In genomic region chr15:53197426-53197839, GRCh38 we compare ENCODE assay signal across 8 cellular contexts.
DNase-seq lines count a peak whose midpoint lies in the region; ATAC-seq and TF ChIP-seq lines count a peak whose summit lies in the region.

No MANE protein-coding gene starts in this region.

- no peaks in the 10 kb centered on the region for H3K9me2 ChIP-seq in hepatocyte (replicated peaks; ENCODE audit: insufficient read depth)

- H3K79me2 ChIP-seq in hepatocyte = no peaks in the 10 kb centered on the region
- H3K79me2 ChIP-seq in smooth muscle cell (ENCODE audit: low read depth) = no peaks in the 10 kb centered on the region

- TF ChIP-seq CTCF in adrenal gland (IDR thresholded peaks at IDR 0.05) = peak; percentile 63 to 82 (median 74)
- peak; percentile 85 for TF ChIP-seq CTCF in hepatocyte (IDR thresholded peaks at IDR 0.05; ENCODE audit: poor library complexity)
- peak; percentile 89 for TF ChIP-seq CTCF in smooth muscle cell (IDR thresholded peaks at IDR 0.05; ENCODE audit: borderline replicate concordance, insufficient read depth, poor library complexity, severe bottlenecking)

- ATAC-seq in GM19351 (IDR thresholded peaks at IDR 0.05; ENCODE audit: unreplicated experiment) = peak; percentile 93

- intact Hi-C loops in adrenal gland (cut with DNase I) = loop anchor here (5.0 to 10.0 kb wide), 2 partner anchors 413 to 415 kb away; no protein-coding TSS in a partner anchor

- H3K9me3 ChIP-seq in HUES6 (ENCODE audit: control insufficient read depth, insufficient read depth, low read depth, low read length) = no peaks in the 10 kb centered on the region
- H3K9me3 ChIP-seq in adrenal gland (replicated peaks in 1 of 3) = no peaks in the 10 kb centered on the region
- no peaks in the 10 kb centered on the region for H3K9me3 ChIP-seq in hepatocyte (ENCODE audit: low read depth)
- H3K9me3 ChIP-seq in smooth muscle cell (replicated peaks; ENCODE audit: low read depth) = no peaks in the 10 kb centered on the region

- H4K20me1 ChIP-seq in hepatocyte (ENCODE audit: insufficient read depth, poor library complexity, severe bottlenecking) (no peaks in the 10 kb centered on the region), smooth muscle cell (ENCODE audit: low read depth) (no peaks in the 10 kb centered on the region)

- H3K27me3 ChIP-seq in HUES6 (ENCODE audit: control insufficient read depth, insufficient read depth, low read length) (peaks cover 24% of the 10 kb centered on the region), adrenal gland (peaks cover 19% of the 10 kb centered on the region), hepatocyte (peaks cover 27% of the 10 kb centered on the region), smooth muscle cell (ENCODE audit: low read depth) (peaks cover 37% of the 10 kb centered on the region)

- H3K9ac ChIP-seq in HUES6 (ENCODE audit: low read length) = no peak overlapping the region
- H3K9ac ChIP-seq in smooth muscle cell (ENCODE audit: low read depth) = no peak overlapping the region

- WGBS in adrenal gland, 4 donors = 1 to 5% (median 5%) methylated on average over 12 to 23 of the region's 23 CpGs
- 7% methylated on average over 23 of the region's 23 CpGs for WGBS in hepatocyte (ENCODE audit: low lambda C conversion rate, missing lambda C conversion rate)
- WGBS in smooth muscle cell (ENCODE audit: low lambda C conversion rate) = 6% methylated on average over 23 of the region's 23 CpGs

- TF ChIP-seq POLR2A in adrenal gland (IDR thresholded peaks at IDR 0.05) = no peak

- H3K36me3 ChIP-seq in HUES6 (ENCODE audit: control insufficient read depth, insufficient read depth, low read length) (no peaks in the 10 kb centered on the region), adrenal gland (replicated peaks in 1 of 2) (no peaks in the 10 kb centered on the region), hepatocyte (replicated peaks; ENCODE audit: insufficient read depth, low read depth) (no peaks in the 10 kb centered on the region), smooth muscle cell (ENCODE audit: low read depth) (no peaks in the 10 kb centered on the region)

- H3F3A ChIP-seq in smooth muscle cell (ENCODE audit: low read depth) = no peaks in the 10 kb centered on the region

- H2AFZ ChIP-seq in hepatocyte (peak overlapping the region; percentile 58), smooth muscle cell (ENCODE audit: low read depth) (no peak overlapping the region)

- peak overlapping the region; percentile 38 for H3K4me3 ChIP-seq in HUES6 (ENCODE audit: low read depth, low read length)
- peak overlapping the region in 1 of 4 donors; percentile 18 for H3K4me3 ChIP-seq in adrenal gland
- no peak overlapping the region for H3K4me3 ChIP-seq in hepatocyte
- peak overlapping the region; percentile 31 for H3K4me3 ChIP-seq in smooth muscle cell

- H3K4me1 ChIP-seq in HUES6 (ENCODE audit: control insufficient read depth, insufficient read depth, low read length) = peaks cover 3% of the 10 kb centered on the region; the same call in 1 of the 2 replicates
- H3K4me1 ChIP-seq in adrenal gland (replicated peaks in 1 of 2) = peaks cover 0 to 7% of the 10 kb centered on the region in 2 donors
- H3K4me1 ChIP-seq in hepatocyte (ENCODE audit: insufficient read depth) = no peaks in the 10 kb centered on the region
- peaks cover 13% of the 10 kb centered on the region for H3K4me1 ChIP-seq in smooth muscle cell (ENCODE audit: low read depth)

- peak overlapping the region; percentile 73 for H3K4me2 ChIP-seq in hepatocyte
- H3K4me2 ChIP-seq in smooth muscle cell = peak overlapping the region; percentile 74

- DNase-seq in COLO668 (lab: John Stamatoyannopoulos, UW; ENCODE audit: unreplicated experiment) (peak; percentile 82), NOMO-1 treated with DMSO at 0.1 percent for 48 hours (lab: John Stamatoyannopoulos, UW; ENCODE audit: unreplicated experiment) (peak; percentile 49), adrenal gland (peak; percentile 40 to 74 (median 61)), hepatocyte (ENCODE audit: low spot score) (peak; percentile 83), smooth muscle cell (lab: John Stamatoyannopoulos, UW; ENCODE audit: unreplicated experiment) (no peak), NCI-H1048 (lab: John Stamatoyannopoulos, UW) (no peak)

- no peak overlapping the region for H3K27ac ChIP-seq in HUES6 (ENCODE audit: low read depth, low read length)
- no peak overlapping the region for H3K27ac ChIP-seq in adrenal gland
- no peak overlapping the region for H3K27ac ChIP-seq in hepatocyte
- H3K27ac ChIP-seq in smooth muscle cell (ENCODE audit: low read depth) = no peak overlapping the region

Comparison
In these comparisons a context has a peak if more than half of its experiments do, and no peak if none do; other contexts are left out.
1. DNase-seq: peak in COLO668 (single experiment), NOMO-1 treated with DMSO at 0.1 percent for 48 hours (single experiment), adrenal gland (7 of 7) and hepatocyte (single experiment); none in smooth muscle cell (single experiment) and NCI-H1048 (single experiment).
2. Peak in every context shown above with its lines, with median percentiles within 50 percentile points of each other: CTCF ChIP-seq.